ENCODE assay signal across 8 cellular contexts in the genomic region with DNA sequence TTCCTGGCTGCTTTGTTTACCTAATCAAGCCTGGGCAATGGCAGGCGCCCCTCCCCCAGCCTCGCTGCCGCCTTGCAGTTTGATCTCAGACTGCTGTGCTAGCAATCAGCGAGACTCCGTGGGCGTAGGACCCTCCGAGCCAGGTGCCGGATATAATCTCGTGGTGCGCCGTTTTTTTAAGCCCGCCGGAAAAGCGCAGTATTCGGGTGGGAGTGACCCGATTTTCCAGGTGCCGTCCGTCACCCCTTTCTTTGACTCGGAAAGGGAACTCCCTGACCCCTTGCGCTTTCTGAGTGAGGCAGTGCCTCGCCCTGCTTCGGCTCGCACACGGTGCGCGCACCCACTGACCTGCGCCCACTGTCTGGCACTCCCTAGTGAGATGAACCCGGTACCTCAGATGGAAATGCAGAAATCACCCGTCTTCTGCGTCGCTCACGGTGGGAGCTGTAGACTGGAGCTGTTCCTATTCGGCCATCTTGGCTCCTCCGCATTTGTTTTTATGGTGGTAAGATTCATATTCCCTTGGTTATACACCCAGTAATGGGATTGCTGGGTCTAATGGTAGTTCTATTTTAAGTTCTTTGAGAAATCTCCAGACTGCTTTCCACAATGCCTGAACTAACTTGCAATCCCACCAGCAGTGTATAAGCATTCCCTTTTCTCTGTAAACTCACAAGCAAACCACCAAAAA.
A peak's percentile ranks its signal among the peaks of the same experiment; 100 is the strongest.
DNase-seq lines count a peak whose midpoint lies in the region; ATAC-seq and TF ChIP-seq lines count a peak whose summit lies in the region.
"Not testable (repeated sequence)": the region's sequence is repeated elsewhere in the genome, so short reads cannot be mapped to it uniquely, and the experiment has no call there.

No MANE protein-coding gene starts in this region.

- H3K9me3 Mint-ChIP-seq in GM23338 = peaks cover 26% of the 10 kb centered on the region
- H3K9me3 Mint-ChIP-seq in activated CD4-positive, alpha-beta T cell treated with anti-CD3 and anti-CD28 coated beads, Interleukin-2, amount 10 ng/mL, durations not matched to agents 7 days and 5 days = not testable (repeated sequence)
- peaks cover 30% of the 10 kb centered on the region for H3K9me3 Mint-ChIP-seq in mesothelial cell of epicardium

- H3K4me3 Mint-ChIP-seq in GM23338 (peak overlapping the region; percentile 84), mesothelial cell of epicardium (peak overlapping the region; percentile 88)
- H3K4me3 Mint-ChIP-seq in activated CD4-positive, alpha-beta T cell treated with anti-CD3 and anti-CD28 coated beads, Interleukin-2, amount 10 ng/mL, durations not matched to agents 7 days and 5 days = not testable (repeated sequence)

- not testable (repeated sequence) for H3K9me3 ChIP-seq in endocrine pancreas (ENCODE audit: control insufficient read depth, low read length); iPS DF 6.9 (ENCODE audit: control insufficient read depth, insufficient read depth, low read length)

- H3K4me2 ChIP-seq in GM23338 = peak overlapping the region; percentile 82

- peak overlapping the region; percentile 87; the same call in 1 of the 2 replicates for H3K27ac ChIP-seq in GM23338 (ENCODE audit: low read depth)
- H3K27ac ChIP-seq in iPS DF 6.9 (ENCODE audit: low read length) = not testable (repeated sequence)

- H3K36me3 Mint-ChIP-seq in GM23338 (ENCODE audit: low read depth) = peaks cover 31% of the 10 kb centered on the region
- H3K36me3 Mint-ChIP-seq in activated CD4-positive, alpha-beta T cell treated with anti-CD3 and anti-CD28 coated beads, Interleukin-2, amount 10 ng/mL, durations not matched to agents 7 days and 5 days (ENCODE audit: low read depth) = not testable (repeated sequence)
- H3K36me3 Mint-ChIP-seq in mesothelial cell of epicardium = peaks cover 30% of the 10 kb centered on the region

- peak overlapping the region; percentile 67; the same call in 1 of the 2 replicates for H2AFZ ChIP-seq in GM23338

- POLR2A ChIA-PET in activated CD4-positive, alpha-beta T cell treated with anti-CD3 and anti-CD28 coated beads, Interleukin-2, amount 10 ng/mL, durations not matched to agents 7 days and 5 days (lab: Charles Lee) = not testable (repeated sequence)

- H3K79me2 ChIP-seq in GM23338 (replicated peaks; ENCODE audit: insufficient read depth) = peaks cover 49% of the 10 kb centered on the region

- CTCF ChIA-PET in activated CD4-positive, alpha-beta T cell treated with anti-CD3 and anti-CD28 coated beads, Interleukin-2, amount 10 ng/mL, durations not matched to agents 7 days and 5 days (lab: Charles Lee) = not testable (repeated sequence)

- not testable (repeated sequence) for H3F3A ChIP-seq in GM23338 (replicated peaks; ENCODE audit: low read depth)

- not testable (repeated sequence) for ATAC-seq in GM23338

- H3K27ac Mint-ChIP-seq in GM23338 = peak overlapping the region; percentile 98
- H3K27ac Mint-ChIP-seq in activated CD4-positive, alpha-beta T cell treated with anti-CD3 and anti-CD28 coated beads, Interleukin-2, amount 10 ng/mL, durations not matched to agents 7 days and 5 days = peak overlapping the region; percentile 57
- H3K27ac Mint-ChIP-seq in mesothelial cell of epicardium = peak overlapping the region; percentile 96

- not testable (repeated sequence) for H3K4me1 Mint-ChIP-seq in GM23338; activated CD4-positive, alpha-beta T cell treated with anti-CD3 and anti-CD28 coated beads, Interleukin-2, amount 10 ng/mL, durations not matched to agents 7 days and 5 days
- H3K4me1 Mint-ChIP-seq in mesothelial cell of epicardium = peaks cover 15% of the 10 kb centered on the region

- H3K27me3 ChIP-seq in GM23338 (ENCODE audit: insufficient read depth); endocrine pancreas (ENCODE audit: control insufficient read depth, insufficient read depth, low read length); iPS DF 6.9 (ENCODE audit: control insufficient read depth, insufficient read depth, low read length): not testable (repeated sequence)

- not testable (repeated sequence) for H3K4me1 ChIP-seq in GM23338 (ENCODE audit: insufficient read depth); endocrine pancreas (ENCODE audit: control insufficient read depth, insufficient read depth, low read length); iPS DF 6.9 (ENCODE audit: control insufficient read depth, insufficient read depth, low read length)

- not testable (repeated sequence) for H3K9ac ChIP-seq in endocrine pancreas (ENCODE audit: control insufficient read depth, insufficient read depth, low read length)

- H3K4me3 ChIP-seq in GM23338 (peak overlapping the region; percentile 71), endocrine pancreas (ENCODE audit: control insufficient read depth, insufficient read depth, low read length) (peak overlapping the region; percentile 68), iPS DF 6.9 (ENCODE audit: low read length) (peak overlapping the region; percentile 72; the same call in 1 of the 2 replicates), retinal pigment epithelial cell (ENCODE audit: low read length) (peak overlapping the region; percentile 3)

- H3K9me2 ChIP-seq in GM23338 (ENCODE audit: insufficient read depth) = not testable (repeated sequence)

- not testable (repeated sequence) for H3K27me3 Mint-ChIP-seq in GM23338 (ENCODE audit: insufficient read depth, low read depth, poor library complexity); activated CD4-positive, alpha-beta T cell treated with anti-CD3 and anti-CD28 coated beads, Interleukin-2, amount 10 ng/mL, durations not matched to agents 7 days and 5 days; mesothelial cell of epicardium (ENCODE audit: low read depth)

- not testable (repeated sequence) for H4K20me1 ChIP-seq in GM23338 (replicated peaks; ENCODE audit: insufficient read depth)

- not testable (repeated sequence) for TF ChIP-seq CTCF in GM23338 (conservative IDR thresholded peaks at IDR 0.05; ENCODE audit: low read depth in 2 of 2); mesothelial cell of epicardium (IDR thresholded peaks at IDR 0.05; ENCODE audit: unreplicated experiment); retinal pigment epithelial cell (conservative IDR thresholded peaks at IDR 0.05; ENCODE audit: low read depth, low read length)

- no CpG with 5 or more reads among the region's 34 CpGs for WGBS in iPS DF 6.9 (ENCODE audit: insufficient coverage, insufficient read length)

- DNase-seq in GM23338 (ENCODE audit: low spot score) = peak; percentile 8
- DNase-seq in NCI-H2029 (lab: John Stamatoyannopoulos, UW) = peak; percentile 31
- DNase-seq in RPMI7951 (ENCODE audit: low read depth) = peak; percentile 2
- not testable (repeated sequence) for DNase-seq in activated CD4-positive, alpha-beta T cell treated with anti-CD3 and anti-CD28 coated beads, Interleukin-2, amount 10 ng/mL, durations not matched to agents 7 days and 5 days; iPS DF 6.9 (ENCODE audit: low read depth, low spot score); retinal pigment epithelial cell (ENCODE audit: low read depth)
- DNase-seq in mesothelial cell of epicardium (ENCODE audit: low spot score in 2 of 2, unreplicated experiment in 2 of 2) = peak in 1 of 2 experiments; percentile 38

- H3K36me3 ChIP-seq in GM23338 (ENCODE audit: insufficient read depth) = 0 out of 2 replicates have a peak, but pooled peaks cover 14% of the 10 kb centered on the region
- not testable (repeated sequence) for H3K36me3 ChIP-seq in endocrine pancreas (ENCODE audit: control insufficient read depth, insufficient read depth, low read length); iPS DF 6.9 (ENCODE audit: control insufficient read depth, insufficient read depth, low read length)

Comparison
In these comparisons a context has a peak if more than half of its experiments do, and no peak if none do; other contexts are left out.
1. H3K4me3 ChIP-seq: peak in every context shown above with its lines; median percentile 72 in iPS DF 6.9; 71 in GM23338; 68 in endocrine pancreas; 3 in retinal pigment epithelial cell.